8 cellular contexts compared by ENCODE assay signal in the genomic region with DNA sequence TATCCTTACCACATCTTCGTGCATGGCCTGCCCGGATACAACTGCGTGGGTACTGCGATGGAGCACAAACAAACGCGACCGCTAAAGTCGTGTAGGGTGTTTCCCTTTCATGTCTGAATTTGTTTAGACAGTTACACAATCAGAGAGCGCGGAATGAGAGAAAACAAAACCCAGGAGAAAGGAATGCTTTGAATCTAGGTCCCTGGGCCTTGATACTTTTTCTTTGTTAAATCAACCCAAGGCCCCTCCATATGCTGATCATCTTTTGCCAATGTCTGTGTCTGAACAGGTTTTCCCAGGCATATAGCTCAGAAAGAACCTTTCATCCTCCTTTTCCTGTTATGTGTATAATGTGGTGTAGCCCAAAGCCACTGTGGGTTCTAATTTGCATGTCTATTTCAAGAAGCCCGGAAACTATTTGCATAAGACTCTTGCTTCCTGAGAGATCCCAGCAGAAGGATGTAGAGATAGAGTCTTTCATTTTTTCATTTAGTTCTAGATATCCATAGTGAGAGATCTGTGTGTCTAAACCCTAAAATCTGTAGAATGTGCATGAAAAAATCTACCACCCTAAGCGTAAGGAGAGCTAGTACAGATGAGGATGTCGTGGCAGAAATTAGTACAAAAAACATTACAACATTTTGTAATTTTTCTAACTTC.
DNase-seq lines count a peak whose midpoint lies in the region; ATAC-seq, FAIRE-seq and TF ChIP-seq lines count a peak whose summit lies in the region.

No MANE protein-coding gene starts in this region.

- H3K27ac ChIP-seq in fibroblast of lung (ENCODE audit: insufficient read depth, low read length) (no peak overlapping the region), thymus (ENCODE audit: low read depth) (peak overlapping the region; percentile 53)

- H3K36me3 ChIP-seq in ES-I3 (ENCODE audit: insufficient read depth, low read length): no peaks in the 10 kb centered on the region
- no peaks in the 10 kb centered on the region for H3K36me3 ChIP-seq in fibroblast of lung (ENCODE audit: control insufficient read depth, insufficient read depth, low read length)
- no peaks in the 10 kb centered on the region for H3K36me3 ChIP-seq in thymus (ENCODE audit: control insufficient read depth, insufficient read depth)

- ATAC-seq in GM21515 (IDR thresholded peaks at IDR 0.05; ENCODE audit: unreplicated experiment): peak; percentile 65

- H3K9ac ChIP-seq in ES-I3 (ENCODE audit: low read depth, low read length) (peak overlapping the region; percentile 32), fibroblast of lung (ENCODE audit: insufficient read depth, low read length) (no peak overlapping the region)

- H3K79me2 ChIP-seq in fibroblast of lung (ENCODE audit: control insufficient read depth, insufficient read depth, low read length): no peaks in the 10 kb centered on the region

- H3K9me3 ChIP-seq in ES-I3 (ENCODE audit: control insufficient read depth, insufficient read depth, low read length) (no peaks in the 10 kb centered on the region), fibroblast of lung (ENCODE audit: control insufficient read depth, insufficient read depth, low read depth, low read length) (no peaks in the 10 kb centered on the region), thymus (ENCODE audit: control insufficient read depth) (no peaks in the 10 kb centered on the region)

- WGBS in thymus: 68% methylated on average over 13 of the region's 13 CpGs

- no peaks in the 10 kb centered on the region for H4K20me1 ChIP-seq in fibroblast of lung (ENCODE audit: control insufficient read depth, extremely low read depth, insufficient read depth, low read length)

- H3K4me1 ChIP-seq in ES-I3 (ENCODE audit: insufficient read depth, low read length): 0 out of 2 replicates have a peak, but pooled peaks cover 6% of the 10 kb centered on the region
- no peaks in the 10 kb centered on the region for H3K4me1 ChIP-seq in fibroblast of lung (ENCODE audit: control insufficient read depth, extremely low read depth, insufficient read depth, low read length)
- peaks cover 4% of the 10 kb centered on the region for H3K4me1 ChIP-seq in thymus (ENCODE audit: control insufficient read depth, insufficient read depth, low read length)

- FAIRE-seq in D721Med (lab: Jason Lieb, UNC): no peak

- no peak overlapping the region for H3K4me2 ChIP-seq in fibroblast of lung (ENCODE audit: extremely low read depth, insufficient read depth, low read length)

- DNase-seq in HT-29 (ENCODE audit: low spot score): peak; percentile 45
- DNase-seq in UCSD-AML1 (lab: John Stamatoyannopoulos, UW; ENCODE audit: unreplicated experiment): peak; percentile 40
- peak; percentile 24 to 52 for DNase-seq in fibroblast of lung (ENCODE audit: low read depth in 2 of 2)
- no peak for DNase-seq in Kasumi-1 (lab: John Stamatoyannopoulos, UW)
- DNase-seq in D721Med (ENCODE audit: insufficient read length, low spot score): no peak

- no peak overlapping the region for H2AFZ ChIP-seq in fibroblast of lung (ENCODE audit: low read length)

- H3K27me3 ChIP-seq in fibroblast of lung (ENCODE audit: control insufficient read depth, insufficient read depth, low read length) (peaks cover 17% of the 10 kb centered on the region), thymus (ENCODE audit: control insufficient read depth, insufficient read depth) (peaks cover 4% of the 10 kb centered on the region)

- no peak for TF ChIP-seq CTCF in fibroblast of lung (conservative IDR thresholded peaks at IDR 0.05 in 1 of 2, IDR thresholded peaks at IDR 0.05 in 1 of 2; ENCODE audit: low read depth in 1 of 2, low read length in 2 of 2)
- no peak for TF ChIP-seq CTCF in D721Med (IDR thresholded peaks at IDR 0.05; ENCODE audit: insufficient read depth, missing control alignments)

- no peak overlapping the region for H3K4me3 ChIP-seq in fibroblast of lung (replicated peaks in 1 of 4; ENCODE audit: control extremely low read depth in 1 of 4, insufficient read depth in 1 of 4, low read depth in 3 of 4, low read length in 4 of 4)
- no peak overlapping the region for H3K4me3 ChIP-seq in thymus (ENCODE audit: low read length)

Comparison
In these comparisons a context has a peak if more than half of its experiments do, and no peak if none do; other contexts are left out.
1. DNase-seq: peak in HT-29 (single experiment), UCSD-AML1 (single experiment) and fibroblast of lung (2 of 2); none in Kasumi-1 (0 of 2) and D721Med (single experiment).